In genomic region chr2:218260166-218260565, GRCh38 we compare ENCODE assay signal across 13 cellular contexts. TPM values are rescaled to one million over a fixed set of nuclear protein-coding genes. Genes with fewer than 3 reads are reported as not detected.
DNase-seq lines count a peak whose midpoint lies in the region; FAIRE-seq and TF ChIP-seq lines count a peak whose summit lies in the region.
"Had no signal": no experiment of that assay in that cellular context is flagged by ENCODE, and none has a peak within 500 bp of the region (broad histone marks: within the 10 kb centered on the region; RNA-seq: fewer than 3 reads in every experiment).

No MANE protein-coding gene starts in this region.

- H3K9ac ChIP-seq in MM.1S (ENCODE audit: low read length) (no peak overlapping the region), kidney (ENCODE audit: low read length in 2 of 2) (peak overlapping the region in 1 of 2 donors; percentile 19), rectal smooth muscle tissue (ENCODE audit: low read length) (no peak overlapping the region)

- peaks cover 5% of the 10 kb centered on the region; the same call in 1 of the 2 replicates for H3K36me3 ChIP-seq in MM.1S (replicated peaks; ENCODE audit: insufficient read depth, low read length)
- H3K36me3 ChIP-seq in kidney (ENCODE audit: control insufficient read depth in 1 of 2, insufficient read depth in 2 of 2, low read length in 2 of 2) = peaks cover 5 to 20% of the 10 kb centered on the region in 2 donors
- peaks cover 7% of the 10 kb centered on the region for H3K36me3 ChIP-seq in rectal smooth muscle tissue (ENCODE audit: control insufficient read depth, insufficient read depth, low read length)

- peaks cover 24 to 47% of the 10 kb centered on the region in 2 donors for H3K36me3 Mint-ChIP-seq in CD14-positive monocyte

- H3K9me3 Mint-ChIP-seq in CD14-positive monocyte = no peaks in the 10 kb centered on the region
- H3K9me3 Mint-ChIP-seq: activated T-helper 2 cell treated with anti-CD3 and anti-CD28 coated beads, Interferon-gamma antibody, Interleukin-2, Interleukin-4, amounts not matched to agents 10 μg/mL and 5 μg/mL and 100 μg/mL, durations not matched to agents 14 hours and 24 hours and 36 hours; memory B cell had no signal

- intact Hi-C loops in CD14-positive monocyte (cut with micrococcal nuclease) (loop anchor here in 1 of 2 donors (5.0 kb wide), 1 partner anchor 38 kb away; no protein-coding TSS in a partner anchor), kidney (cut with DNase I) (no loop called here)

- peak overlapping the region; percentile 25; the same call in 1 of the 2 replicates for H3K4me2 ChIP-seq in MM.1S (ENCODE audit: low read depth, low read length)

- 0 out of 2 replicates have a peak, but pooled peaks cover 3% of the 10 kb centered on the region for H3K79me2 ChIP-seq in MM.1S (ENCODE audit: low read length)

- no peak overlapping the region for H2AFZ ChIP-seq in MM.1S (ENCODE audit: low read length)

- peaks cover 97% of the 10 kb centered on the region for H3K4me1 Mint-ChIP-seq in CD14-positive monocyte

- peak overlapping the region; percentile 77 to 96 (median 92) for H3K27ac Mint-ChIP-seq in CD14-positive monocyte

- TF ChIP-seq CTCF in CD14-positive monocyte (IDR thresholded peaks at IDR 0.05) (no peak), MM.1S (IDR thresholded peaks at IDR 0.05; ENCODE audit: low read length) (no peak), kidney (IDR thresholded peaks at IDR 0.05; ENCODE audit: borderline replicate concordance, extremely low read depth, insufficient read depth) (no peak)

- H3K9me3 ChIP-seq in MM.1S (replicated peaks; ENCODE audit: insufficient read depth, low read length) = no peaks in the 10 kb centered on the region
- no peaks in the 10 kb centered on the region for H3K9me3 ChIP-seq in kidney (ENCODE audit: control insufficient read depth in 1 of 2, low read length in 2 of 2)

- H3K4me3 ChIP-seq in MM.1S (ENCODE audit: low read length) (no peak overlapping the region), kidney (ENCODE audit: low read length in 2 of 2) (no peak overlapping the region), rectal smooth muscle tissue (ENCODE audit: low read length) (no peak overlapping the region)

- H3K4me3 Mint-ChIP-seq in CD14-positive monocyte = peak overlapping the region in 1 of 2 donors; percentile 93

- peaks cover 40% of the 10 kb centered on the region for H3K4me1 ChIP-seq in MM.1S (ENCODE audit: low read length)
- peaks cover 15 to 28% of the 10 kb centered on the region in 2 donors for H3K4me1 ChIP-seq in kidney (ENCODE audit: control insufficient read depth in 1 of 2, insufficient read depth in 1 of 2, low read depth in 1 of 2, low read length in 2 of 2)
- H3K4me1 ChIP-seq in rectal smooth muscle tissue (ENCODE audit: control insufficient read depth, insufficient read depth, low read length) = peaks cover 49% of the 10 kb centered on the region

- no peaks in the 10 kb centered on the region for H3K9me2 ChIP-seq in MM.1S (replicated peaks; ENCODE audit: insufficient read depth, low read length)

- no peaks in the 10 kb centered on the region for H4K20me1 ChIP-seq in MM.1S (ENCODE audit: insufficient read depth, low read length)

- no peak for FAIRE-seq in kidney (lab: Jason Lieb, UNC)
- FAIRE-seq: RCC 7860 had no signal

- DNase-seq in CD14-positive monocyte (ENCODE audit: low spot score) (no peak), MM.1S (no peak), kidney (no peak), dermis blood vessel endothelial cell (no peak), UCSD-AML1 (lab: John Stamatoyannopoulos, UW; ENCODE audit: unreplicated experiment) (no peak), DMS79 treated with DMSO at 0.1 percent for 48 hours (lab: John Stamatoyannopoulos, UW) (no peak)
- DNase-seq in activated CD8-positive, alpha-beta memory T cell treated with anti-CD3 and anti-CD28 coated beads, Interleukin-2, amount 50 U/mL, for 48 hours = no peak
- DNase-seq: NCI-H226; stimulated activated CD4-positive, alpha-beta T cell treated with anti-CD3 and anti-CD28 coated beads, Interleukin-15, amount 100 ng/mL, for 24 hours had no signal

- H3K27me3 ChIP-seq in MM.1S (replicated peaks; ENCODE audit: insufficient read depth, low read length) (no peaks in the 10 kb centered on the region), rectal smooth muscle tissue (ENCODE audit: control insufficient read depth, insufficient read depth, low read length) (no peaks in the 10 kb centered on the region)

- peaks cover 24% of the 10 kb centered on the region for H3F3A ChIP-seq in MM.1S (ENCODE audit: insufficient read depth, low read length)

- no peaks in the 10 kb centered on the region for H3K27me3 Mint-ChIP-seq in CD14-positive monocyte (ENCODE audit: low read depth in 3 of 3)
- H3K27me3 Mint-ChIP-seq: memory B cell had no signal

- peak overlapping the region; percentile 20; the same call in 1 of the 2 replicates for H3K27ac ChIP-seq in MM.1S (ENCODE audit: low read length)
- H3K27ac ChIP-seq in kidney (ENCODE audit: low read depth in 2 of 2, low read length in 2 of 2) = peak overlapping the region; percentile 3 to 51
- peak overlapping the region; percentile 83 for H3K27ac ChIP-seq in rectal smooth muscle tissue (ENCODE audit: low read depth, low read length)

RNA-seq across cellular contexts. Expression of gene GPBAR1, which starts 0.6 kb away (rescaled TPM):
- polyA plus RNA-seq in CD14-positive monocyte (100 to 1,000 TPM; 143 to 181 TPM), kidney (ENCODE audit: insufficient read depth, low read depth, low replicate concordance) (6.0 TPM)
- total RNA-seq in kidney (3.2 TPM), dermis blood vessel endothelial cell (not detected in 2 replicates)

RNA-seq across cellular contexts. Expression of gene AAMP, which starts 9.8 kb away (rescaled TPM):
- polyA plus RNA-seq in CD14-positive monocyte (10 to 100 TPM; 90.8 to 98.7 TPM), kidney (ENCODE audit: insufficient read depth, low read depth, low replicate concordance) (108 TPM)
- total RNA-seq in kidney (70.1 TPM), dermis blood vessel endothelial cell (162 and 185 TPM in 2 replicates)

RNA-seq across cellular contexts. Expression of gene PNKD, which starts 10.2 kb away (rescaled TPM):
- polyA plus RNA-seq in CD14-positive monocyte (10 to 100 TPM; 79.8 to 92.0 TPM), kidney (ENCODE audit: insufficient read depth, low read depth, low replicate concordance) (244 TPM)
- total RNA-seq in kidney (90.6 TPM), dermis blood vessel endothelial cell (26.5 and 50.2 TPM in 2 replicates)

RNA-seq across cellular contexts. Expression of gene TMBIM1, which starts 32.1 kb away (rescaled TPM):
- 100 to 1,000 TPM; 129 to 139 TPM for polyA plus RNA-seq in CD14-positive monocyte
- total RNA-seq in kidney = 217 TPM
- polyA plus RNA-seq in kidney (ENCODE audit: insufficient read depth, low read depth, low replicate concordance) = 130 TPM
- total RNA-seq in dermis blood vessel endothelial cell = 134 and 157 TPM in 2 replicates

RNA-seq across cellular contexts. Expression of gene ARPC2, which starts 43.2 kb away (rescaled TPM):
- polyA plus RNA-seq in CD14-positive monocyte = 1,000 to 10,000 TPM; 1,162 to 1,227 TPM
- 252 TPM for total RNA-seq in kidney
- 195 TPM for polyA plus RNA-seq in kidney (ENCODE audit: insufficient read depth, low read depth, low replicate concordance)
- 278 and 352 TPM in 2 replicates for total RNA-seq in dermis blood vessel endothelial cell

Comparison
In these comparisons a context has a peak if more than half of its experiments do, and no peak if none do; other contexts are left out.
1. H3K27ac ChIP-seq: peak in every context shown above with its lines; median percentile 83 in rectal smooth muscle tissue; 27 in kidney; 20 in MM.1S.